ENCODE assay signal across 9 cellular contexts in the genomic region with DNA sequence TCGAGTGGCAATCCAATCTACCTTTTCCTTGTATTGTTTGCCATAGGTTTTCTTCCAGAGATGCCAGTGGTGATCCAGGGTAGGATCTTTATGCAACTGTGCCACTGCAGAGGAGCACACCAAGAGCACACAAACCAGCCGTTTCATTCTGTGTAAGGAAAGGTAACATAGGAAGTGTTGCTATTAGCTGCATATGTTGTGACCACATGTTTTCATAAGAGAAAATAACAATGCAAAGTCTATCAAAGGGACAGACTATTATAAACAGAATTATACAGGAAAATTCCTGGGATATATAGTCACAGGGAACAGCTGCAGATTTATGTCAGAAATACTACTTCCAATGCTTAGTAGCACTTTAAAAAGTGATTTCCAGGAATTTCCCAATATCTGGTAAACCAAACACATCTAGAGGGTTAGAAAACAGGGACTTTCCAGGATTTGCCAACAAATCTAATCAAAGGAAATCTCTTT. TPM values are rescaled to one million over a fixed set of nuclear protein-coding genes. Genes with fewer than 3 reads are reported as not detected.
A peak's percentile ranks its signal among the peaks of the same experiment; 100 is the strongest.
DNase-seq lines count a peak whose midpoint lies in the region; ATAC-seq and TF ChIP-seq lines count a peak whose summit lies in the region.
"Had no signal": no experiment of that assay in that cellular context is flagged by ENCODE, and none has a peak within 500 bp of the region (broad histone marks: within the 10 kb centered on the region; RNA-seq: fewer than 3 reads in every experiment).

No MANE protein-coding gene starts in this region.

- no peak for TF ChIP-seq POLR2A in uterus (IDR thresholded peaks at IDR 0.05)

- H3K27me3 ChIP-seq in right atrium auricular region (no peaks in the 10 kb centered on the region), uterus (no peaks in the 10 kb centered on the region)
- H3K27me3 ChIP-seq: cardiac muscle cell had no signal

- H3K27ac ChIP-seq in right atrium auricular region (no peak overlapping the region), uterus (peak overlapping the region; percentile 40 to 61)
- H3K27ac ChIP-seq: cardiac muscle cell had no signal

- TF ChIP-seq CTCF in right atrium auricular region (IDR thresholded peaks at IDR 0.05), result no peak
- no peak for TF ChIP-seq CTCF in uterus (IDR thresholded peaks at IDR 0.05)
- no peak for TF ChIP-seq CTCF in glutamatergic neuron (IDR thresholded peaks at IDR 0.05; ENCODE audit: partially characterized antibody, unreplicated experiment)

- H3K27me3 Mint-ChIP-seq in activated T-helper 1 cell treated with anti-CD3 and anti-CD28 coated beads, Interleukin-12 subunit alpha, Interleukin-12 subunit beta, Interleukin-2, Interleukin-4 antibody, amounts not matched to agents 30 ng/mL and 10 ng/mL and 1 ng/mL, durations not matched to agents 14 hours and 24 hours and 36 hours (ENCODE audit: insufficient read depth), result peaks cover 9% of the 10 kb centered on the region
- H3K27me3 Mint-ChIP-seq in glutamatergic neuron (ENCODE audit: unreplicated experiment), result peaks cover 4% of the 10 kb centered on the region

- DNase-seq in right atrium auricular region (ENCODE audit: low spot score) (no peak), Right ventricle myocardium inferior (ENCODE audit: missing footprints) (no peak), left colon (no peak), uterus (no peak), RKO (ENCODE audit: low spot score) (no peak), glutamatergic neuron (no peak)
- DNase-seq in activated T-helper 1 cell treated with anti-CD3 and anti-CD28 coated beads, Interleukin-12 subunit alpha, Interleukin-12 subunit beta, Interleukin-2, Interleukin-4 antibody, amounts not matched to agents 30 ng/mL and 10 ng/mL and 1 ng/mL, durations not matched to agents 14 hours and 24 hours and 36 hours (ENCODE audit: low spot score), result no peak
- no peak for DNase-seq in stimulated activated CD4-positive, alpha-beta T cell treated with anti-CD3 and anti-CD28 coated beads, Interleukin-2, amount 100 ng/mL, for 24 hours

- no peaks in the 10 kb centered on the region for H3K36me3 ChIP-seq in right atrium auricular region
- no peaks in the 10 kb centered on the region for H3K36me3 ChIP-seq in uterus
- H3K36me3 ChIP-seq: cardiac muscle cell had no signal

- intact Hi-C loops in Right ventricle myocardium inferior (cut with DNase I), result no loop called here
- intact Hi-C loops in activated T-helper 1 cell treated with anti-CD3 and anti-CD28 coated beads, Interleukin-12 subunit alpha, Interleukin-12 subunit beta, Interleukin-2, Interleukin-4 antibody, amounts not matched to agents 30 ng/mL and 10 ng/mL and 1 ng/mL, durations not matched to agents 14 hours and 24 hours and 36 hours (cut with micrococcal nuclease), result loop anchor here (1.0 to 5.0 kb wide), 5 partner anchors 67 to 197 kb away; a partner anchor contains a TSS
- intact Hi-C loops in left colon (cut with DNase I, micrococcal nuclease), result no loop called here
- intact Hi-C loops in uterus (cut with DNase I; ENCODE audit: low total_unique reads), result no loop called here

- no peaks in the 10 kb centered on the region for H3K9me3 ChIP-seq in right atrium auricular region
- no peaks in the 10 kb centered on the region for H3K9me3 ChIP-seq in uterus

- ATAC-seq in Right ventricle myocardium inferior (no peak), left colon (peak; percentile 70)

- H3K4me3 Mint-ChIP-seq in activated T-helper 1 cell treated with anti-CD3 and anti-CD28 coated beads, Interleukin-12 subunit alpha, Interleukin-12 subunit beta, Interleukin-2, Interleukin-4 antibody, amounts not matched to agents 30 ng/mL and 10 ng/mL and 1 ng/mL, durations not matched to agents 14 hours and 24 hours and 36 hours, result peak overlapping the region; percentile 92
- no peak overlapping the region for H3K4me3 Mint-ChIP-seq in glutamatergic neuron (ENCODE audit: unreplicated experiment)

- no peaks in the 10 kb centered on the region for H3K4me1 ChIP-seq in right atrium auricular region
- no peaks in the 10 kb centered on the region for H3K4me1 ChIP-seq in uterus

- peaks cover 26% of the 10 kb centered on the region for H3K36me3 Mint-ChIP-seq in activated T-helper 1 cell treated with anti-CD3 and anti-CD28 coated beads, Interleukin-12 subunit alpha, Interleukin-12 subunit beta, Interleukin-2, Interleukin-4 antibody, amounts not matched to agents 30 ng/mL and 10 ng/mL and 1 ng/mL, durations not matched to agents 14 hours and 24 hours and 36 hours (ENCODE audit: low read depth)
- H3K36me3 Mint-ChIP-seq in glutamatergic neuron (ENCODE audit: unreplicated experiment), result peaks cover 5% of the 10 kb centered on the region

- peaks cover 6% of the 10 kb centered on the region for H3K9me3 Mint-ChIP-seq in activated T-helper 1 cell treated with anti-CD3 and anti-CD28 coated beads, Interleukin-12 subunit alpha, Interleukin-12 subunit beta, Interleukin-2, Interleukin-4 antibody, amounts not matched to agents 30 ng/mL and 10 ng/mL and 1 ng/mL, durations not matched to agents 14 hours and 24 hours and 36 hours
- H3K9me3 Mint-ChIP-seq in glutamatergic neuron (ENCODE audit: unreplicated experiment), result peaks cover 1% of the 10 kb centered on the region

- peak overlapping the region; percentile 94 for H3K27ac Mint-ChIP-seq in activated T-helper 1 cell treated with anti-CD3 and anti-CD28 coated beads, Interleukin-12 subunit alpha, Interleukin-12 subunit beta, Interleukin-2, Interleukin-4 antibody, amounts not matched to agents 30 ng/mL and 10 ng/mL and 1 ng/mL, durations not matched to agents 14 hours and 24 hours and 36 hours
- H3K27ac Mint-ChIP-seq in glutamatergic neuron (ENCODE audit: unreplicated experiment), result no peak overlapping the region

- H3K4me3 ChIP-seq in right atrium auricular region (peak overlapping the region; percentile 24 to 35), uterus (no peak overlapping the region)
- H3K4me3 ChIP-seq: cardiac muscle cell had no signal

- peaks cover 43% of the 10 kb centered on the region for H3K4me1 Mint-ChIP-seq in activated T-helper 1 cell treated with anti-CD3 and anti-CD28 coated beads, Interleukin-12 subunit alpha, Interleukin-12 subunit beta, Interleukin-2, Interleukin-4 antibody, amounts not matched to agents 30 ng/mL and 10 ng/mL and 1 ng/mL, durations not matched to agents 14 hours and 24 hours and 36 hours (ENCODE audit: low read depth)
- no peaks in the 10 kb centered on the region for H3K4me1 Mint-ChIP-seq in glutamatergic neuron (ENCODE audit: low read depth, unreplicated experiment)

RNA-seq across cellular contexts. Expression of a gene that starts 0.9 kb away (rescaled TPM):
- total RNA-seq in right atrium auricular region, result 10 to 100 TPM in 1 of 2 donors, 1 to 10 TPM in 1; 7.3 to 33.2 TPM
- total RNA-seq in Right ventricle myocardium inferior, result 38.4 TPM
- 31.7 and 34.2 TPM in 2 replicates for total RNA-seq in activated T-helper 1 cell treated with anti-CD3 and anti-CD28 coated beads, Interleukin-12 subunit alpha, Interleukin-12 subunit beta, Interleukin-2, Interleukin-4 antibody, amounts not matched to agents 30 ng/mL and 10 ng/mL and 1 ng/mL, durations not matched to agents 14 hours and 24 hours and 36 hours
- 100 to 1,000 TPM; 576 to 638 TPM for total RNA-seq in left colon
- 10 to 100 TPM in 3 of 4 donors, 1 to 10 TPM in 1; 5.9 to 26.7 (median 16.5) TPM for total RNA-seq in uterus
- total RNA-seq in glutamatergic neuron (ENCODE audit: unreplicated experiment), result 0.81 TPM

RNA-seq across cellular contexts. Expression of a gene that starts 43.4 kb away (rescaled TPM):
- total RNA-seq in right atrium auricular region (1 to 10 TPM; 7.5 to 9.4 TPM), Right ventricle myocardium inferior (6.2 TPM), left colon (10 to 100 TPM; 23.8 to 49.6 TPM), uterus (100 to 1,000 TPM in 3 of 4 donors, 10 to 100 TPM in 1; 83.5 to 168 (median 114) TPM), glutamatergic neuron (ENCODE audit: unreplicated experiment) (8.8 TPM)
- total RNA-seq in activated T-helper 1 cell treated with anti-CD3 and anti-CD28 coated beads, Interleukin-12 subunit alpha, Interleukin-12 subunit beta, Interleukin-2, Interleukin-4 antibody, amounts not matched to agents 30 ng/mL and 10 ng/mL and 1 ng/mL, durations not matched to agents 14 hours and 24 hours and 36 hours, result 1.8 and 2.7 TPM in 2 replicates

RNA-seq across cellular contexts. Expression of a gene that starts 44.0 kb away (rescaled TPM):
- under 1 TPM in 1 of 2 donors, not detected in 1; 0.31 TPM for total RNA-seq in right atrium auricular region
- not detected for total RNA-seq in Right ventricle myocardium inferior
- not detected in 2 replicates for total RNA-seq in activated T-helper 1 cell treated with anti-CD3 and anti-CD28 coated beads, Interleukin-12 subunit alpha, Interleukin-12 subunit beta, Interleukin-2, Interleukin-4 antibody, amounts not matched to agents 30 ng/mL and 10 ng/mL and 1 ng/mL, durations not matched to agents 14 hours and 24 hours and 36 hours
- total RNA-seq in left colon, result 1 to 10 TPM in 1 of 2 donors, under 1 TPM in 1; 0.49 to 1.7 TPM
- total RNA-seq in uterus, result under 1 TPM in 1 of 4 donors, not detected in 3; 0.62 TPM
- not detected for total RNA-seq in glutamatergic neuron (ENCODE audit: unreplicated experiment)
- total RNA-seq: cardiac muscle cell had no signal

Comparison
In these comparisons a context has a peak if more than half of its experiments do, and no peak if none do; other contexts are left out.
1. H3K27ac ChIP-seq: peak in uterus (2 of 2); none in right atrium auricular region (0 of 2).
2. H3K4me3 ChIP-seq: peak in right atrium auricular region (2 of 2); none in uterus (0 of 2).
3. RNA of a gene that starts 0.9 kb away (total RNA-seq): 576 to 638 TPM in left colon; 38.4 TPM in Right ventricle myocardium inferior (single experiment), 31.7 to 34.2 TPM in activated T-helper 1 cell treated with anti-CD3 and anti-CD28 coated beads, Interleukin-12 subunit alpha, Interleukin-12 subunit beta, Interleukin-2, Interleukin-4 antibody, amounts not matched to agents 30 ng/mL and 10 ng/mL and 1 ng/mL, durations not matched to agents 14 hours and 24 hours and 36 hours, 7.3 to 33.2 TPM in right atrium auricular region, 5.9 to 26.7 TPM in uterus and 0.81 TPM in glutamatergic neuron (single experiment); every median in the first group is over 10 times any median in the second.